ENCODE assay signal across 1 cellular context in the genomic region with DNA sequence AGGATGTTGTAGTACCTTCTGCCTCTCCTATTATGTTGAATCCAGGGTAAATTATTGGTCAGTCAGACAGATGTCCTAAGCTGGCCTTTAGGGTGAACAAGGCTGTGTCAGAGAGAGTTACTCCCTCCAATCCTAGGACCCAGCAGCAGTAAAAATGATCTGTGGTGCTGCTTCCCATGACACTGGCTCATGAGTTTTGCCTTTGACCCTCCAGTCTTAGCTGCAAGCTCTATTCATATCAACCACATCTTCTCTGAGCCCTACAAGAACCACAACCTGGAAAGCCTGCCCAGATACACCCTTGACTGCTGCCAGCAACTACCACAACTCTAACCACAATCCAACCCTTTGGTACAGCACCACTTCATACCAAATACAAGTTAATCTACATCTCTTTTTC.
TF ChIP-seq lines count a peak whose summit lies in the region.

No MANE protein-coding gene starts in this region.

TF ChIP-seq in HepG2, 621 proteins besides CTCF, POLR2A, EP300 and RAD21 (continued from another document):
- no peak for TF ChIP-seq FOXJ3 (CRISPR knock-in tag; IDR thresholded peaks at IDR 0.05; ENCODE audit: borderline replicate concordance)
- TF ChIP-seq, protein P1, sequence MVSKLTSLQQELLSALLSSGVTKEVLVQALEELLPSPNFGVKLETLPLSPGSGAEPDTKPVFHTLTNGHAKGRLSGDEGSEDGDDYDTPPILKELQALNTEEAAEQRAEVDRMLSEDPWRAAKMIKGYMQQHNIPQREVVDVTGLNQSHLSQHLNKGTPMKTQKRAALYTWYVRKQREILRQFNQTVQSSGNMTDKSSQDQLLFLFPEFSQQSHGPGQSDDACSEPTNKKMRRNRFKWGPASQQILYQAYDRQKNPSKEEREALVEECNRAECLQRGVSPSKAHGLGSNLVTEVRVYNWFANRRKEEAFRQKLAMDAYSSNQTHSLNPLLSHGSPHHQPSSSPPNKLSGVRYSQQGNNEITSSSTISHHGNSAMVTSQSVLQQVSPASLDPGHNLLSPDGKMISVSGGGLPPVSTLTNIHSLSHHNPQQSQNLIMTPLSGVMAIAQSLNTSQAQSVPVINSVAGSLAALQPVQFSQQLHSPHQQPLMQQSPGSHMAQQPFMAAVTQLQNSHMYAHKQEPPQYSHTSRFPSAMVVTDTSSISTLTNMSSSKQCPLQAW (CRISPR knock-in tag; IDR thresholded peaks at IDR 0.05): no peak
- no peak for TF ChIP-seq ZNF20 (CRISPR knock-in tag; IDR thresholded peaks at IDR 0.05)
- TF ChIP-seq NFRKB (IDR thresholded peaks at IDR 0.05): no peak
- TF ChIP-seq KLF11 (CRISPR knock-in tag; IDR thresholded peaks at IDR 0.05): no peak
- TF ChIP-seq, protein P2, sequence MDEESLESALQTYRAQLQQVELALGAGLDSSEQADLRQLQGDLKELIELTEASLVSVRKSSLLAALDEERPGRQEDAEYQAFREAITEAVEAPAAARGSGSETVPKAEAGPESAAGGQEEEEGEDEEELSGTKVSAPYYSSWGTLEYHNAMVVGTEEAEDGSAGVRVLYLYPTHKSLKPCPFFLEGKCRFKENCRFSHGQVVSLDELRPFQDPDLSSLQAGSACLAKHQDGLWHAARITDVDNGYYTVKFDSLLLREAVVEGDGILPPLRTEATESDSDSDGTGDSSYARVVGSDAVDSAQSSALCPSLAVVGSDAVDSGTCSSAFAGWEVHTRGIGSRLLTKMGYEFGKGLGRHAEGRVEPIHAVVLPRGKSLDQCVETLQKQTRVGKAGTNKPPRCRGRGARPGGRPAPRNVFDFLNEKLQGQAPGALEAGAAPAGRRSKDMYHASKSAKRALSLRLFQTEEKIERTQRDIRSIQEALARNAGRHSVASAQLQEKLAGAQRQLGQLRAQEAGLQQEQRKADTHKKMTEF (CRISPR knock-in tag; IDR thresholded peaks at IDR 0.05): no peak
- no peak for TF ChIP-seq STAG1 (CRISPR knock-in tag; IDR thresholded peaks at IDR 0.05)
- TF ChIP-seq POLR2G (IDR thresholded peaks at IDR 0.05; ENCODE audit: low read depth, low read length): no peak
- no peak for TF ChIP-seq NCOA5 (CRISPR knock-in tag; IDR thresholded peaks at IDR 0.05)
- no peak for TF ChIP-seq ESRRA (CRISPR knock-in tag; IDR thresholded peaks at IDR 0.05; ENCODE audit: low read depth)
- no peak for TF ChIP-seq ZSCAN29 (CRISPR knock-in tag; conservative IDR thresholded peaks at IDR 0.05)
- TF ChIP-seq, protein P3, sequence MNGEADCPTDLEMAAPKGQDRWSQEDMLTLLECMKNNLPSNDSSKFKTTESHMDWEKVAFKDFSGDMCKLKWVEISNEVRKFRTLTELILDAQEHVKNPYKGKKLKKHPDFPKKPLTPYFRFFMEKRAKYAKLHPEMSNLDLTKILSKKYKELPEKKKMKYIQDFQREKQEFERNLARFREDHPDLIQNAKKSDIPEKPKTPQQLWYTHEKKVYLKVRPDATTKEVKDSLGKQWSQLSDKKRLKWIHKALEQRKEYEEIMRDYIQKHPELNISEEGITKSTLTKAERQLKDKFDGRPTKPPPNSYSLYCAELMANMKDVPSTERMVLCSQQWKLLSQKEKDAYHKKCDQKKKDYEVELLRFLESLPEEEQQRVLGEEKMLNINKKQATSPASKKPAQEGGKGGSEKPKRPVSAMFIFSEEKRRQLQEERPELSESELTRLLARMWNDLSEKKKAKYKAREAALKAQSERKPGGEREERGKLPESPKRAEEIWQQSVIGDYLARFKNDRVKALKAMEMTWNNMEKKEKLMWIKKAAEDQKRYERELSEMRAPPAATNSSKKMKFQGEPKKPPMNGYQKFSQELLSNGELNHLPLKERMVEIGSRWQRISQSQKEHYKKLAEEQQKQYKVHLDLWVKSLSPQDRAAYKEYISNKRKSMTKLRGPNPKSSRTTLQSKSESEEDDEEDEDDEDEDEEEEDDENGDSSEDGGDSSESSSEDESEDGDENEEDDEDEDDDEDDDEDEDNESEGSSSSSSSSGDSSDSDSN (CRISPR knock-in tag; IDR thresholded peaks at IDR 0.05): no peak
- no peak for TF ChIP-seq ZC3H13 (CRISPR knock-in tag; IDR thresholded peaks at IDR 0.05)
- TF ChIP-seq, protein P4, sequence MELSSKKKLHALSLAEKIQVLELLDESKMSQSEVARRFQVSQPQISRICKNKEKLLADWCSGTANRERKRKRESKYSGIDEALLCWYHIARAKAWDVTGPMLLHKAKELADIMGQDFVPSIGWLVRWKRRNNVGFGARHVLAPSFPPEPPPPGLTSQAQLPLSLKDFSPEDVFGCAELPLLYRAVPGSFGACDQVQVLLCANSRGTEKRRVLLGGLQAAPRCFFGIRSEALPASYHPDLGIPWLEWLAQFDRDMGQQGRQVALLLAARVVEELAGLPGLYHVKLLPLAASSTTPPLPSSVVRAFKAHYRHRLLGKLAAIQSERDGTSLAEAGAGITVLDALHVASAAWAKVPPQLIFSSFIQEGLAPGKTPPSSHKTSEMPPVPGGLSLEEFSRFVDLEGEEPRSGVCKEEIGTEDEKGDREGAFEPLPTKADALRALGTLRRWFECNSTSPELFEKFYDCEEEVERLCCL (CRISPR knock-in tag; IDR thresholded peaks at IDR 0.05; ENCODE audit: borderline replicate concordance): no peak
- no peak for TF ChIP-seq IKZF1 (IDR thresholded peaks at IDR 0.05)
- no peak for TF ChIP-seq MBD4 (IDR thresholded peaks at IDR 0.05; ENCODE audit: borderline replicate concordance, low read length)
